17 cellular contexts compared by ENCODE assay signal in genomic region chr10:103117247-103117646, GRCh38.
DNase-seq lines count a peak whose midpoint lies in the region; ATAC-seq, FAIRE-seq and TF ChIP-seq lines count a peak whose summit lies in the region.
"Had no signal": no experiment of that assay in that cellular context is flagged by ENCODE, and none has a peak within 500 bp of the region (broad histone marks: within the 10 kb centered on the region; RNA-seq: fewer than 3 reads in every experiment).

No MANE protein-coding gene starts in this region.

- H3K27me3 ChIP-seq in layer of hippocampus (ENCODE audit: control insufficient read depth, insufficient read depth, low read length) (no peaks in the 10 kb centered on the region), psoas muscle (ENCODE audit: insufficient read depth in 3 of 3, low read length in 2 of 3) (no peaks in the 10 kb centered on the region)

- H3K4me1 ChIP-seq in psoas muscle = peaks cover 95% of the 10 kb centered on the region

- CTCF ChIA-PET in GM10248 (lab: Yijun Ruan, JAX) = interaction anchor here (1.1 to 1.8 kb wide), 3 partner anchors 14 to 50 kb away, joined by 3 to 4 read pairs (median 3); no protein-coding TSS in a partner anchor

- H3K4me3 ChIP-seq in psoas muscle = no peak overlapping the region
- H3K4me3 ChIP-seq: GM12878 had no signal

- ATAC-seq in psoas muscle (peak in 1 of 4 donors; percentile 46), GM19395 (IDR thresholded peaks at IDR 0.05; ENCODE audit: unreplicated experiment) (no peak)
- ATAC-seq: GM12878 had no signal

- no peaks in the 10 kb centered on the region for H3K9me3 ChIP-seq in psoas muscle
- H3K9me3 ChIP-seq: Caco-2 had no signal

- H3K27ac ChIP-seq in layer of hippocampus (ENCODE audit: low read depth, low read length) (peak overlapping the region; percentile 42), psoas muscle (peak overlapping the region; percentile 68)
- H3K27ac ChIP-seq: C4-2B had no signal

- DNase-seq in GM19239 (ENCODE audit: insufficient read length, low spot score) (no peak), psoas muscle (no peak), GM10248 (ENCODE audit: extremely low spot score) (no peak)
- no peak for DNase-seq in central memory CD4-positive, alpha-beta T cell
- DNase-seq: AML-193; Caco-2; CD4-positive, alpha-beta T cell; DMS79; GF-D8; GOT3; H7; KG1 had no signal

- FAIRE-seq in GM19239 (lab: Jason Lieb, UNC) = peak; percentile 28
- FAIRE-seq: D721Med, GM12878 had no signal

- 93 to 100% (median 98%) methylated on average over 2 of the region's 2 CpGs for WGBS in psoas muscle, 3 donors

- TF ChIP-seq CTCF in psoas muscle (IDR thresholded peaks at IDR 0.05) (no peak), GM10248 (IDR thresholded peaks at IDR 0.05; ENCODE audit: control extremely low read depth, extremely low read depth, low read depth, missing control alignments) (no peak)

- H3K36me3 ChIP-seq in psoas muscle (ENCODE audit: insufficient read depth in 1 of 2, low read depth in 1 of 2) = no peaks in the 10 kb centered on the region

- POLR2A ChIA-PET in GM10248 (lab: Yijun Ruan, JAX) = no interaction called here

- intact Hi-C loops in psoas muscle (cut with DNase I) = loop anchor here in 1 of 2 donors (5.0 kb wide), 1 partner anchor 35 kb away; no protein-coding TSS in a partner anchor
